In genomic region chr20:5000263-5001173, GRCh38 we compare ENCODE assay signal across 8 cellular contexts. TPM values are rescaled to one million over a fixed set of nuclear protein-coding genes. Genes with fewer than 3 reads are reported as not detected.
DNase-seq lines count a peak whose midpoint lies in the region; ATAC-seq, FAIRE-seq and TF ChIP-seq lines count a peak whose summit lies in the region.

No MANE protein-coding gene starts in this region.

- H3K4me1 ChIP-seq in Caco-2 (peaks cover 22% of the 10 kb centered on the region), HCT116 (ENCODE audit: control insufficient read depth in 1 of 2, insufficient read depth in 2 of 2, low read length in 2 of 2) (peaks cover 13 to 21% of the 10 kb centered on the region in 2 experiments; a peak in 3 of 4 replicates), OCI-LY1 (ENCODE audit: insufficient read depth, low read length, severe bottlenecking) (peaks cover 55% of the 10 kb centered on the region), pancreas (peaks cover 4 to 9% (median 9%) of the 10 kb centered on the region in 3 donors)

- intact Hi-C loops in Caco-2 (cut with micrococcal nuclease; ENCODE audit: unreplicated experiment): loop anchor here (5.0 kb wide), 1 partner anchor 102 kb away; no protein-coding TSS in a partner anchor
- intact Hi-C loops in HCT116 (cut with micrococcal nuclease): no loop called here
- intact Hi-C loops in cardiac septum (cut with DNase I): no loop called here
- intact Hi-C loops in pancreas (cut with DNase I): no loop called here

- ATAC-seq in HCT116 (peak; percentile 39), pancreas (peak; percentile 55 to 73 (median 60)), GM18858 (IDR thresholded peaks at IDR 0.05; ENCODE audit: unreplicated experiment) (no peak), GM21360 (IDR thresholded peaks at IDR 0.05; ENCODE audit: unreplicated experiment) (no peak)
- peak; percentile 64 for ATAC-seq in activated naive CD8-positive, alpha-beta T cell treated with anti-CD3 and anti-CD28 coated beads, Interleukin-2, amount 10 ng/mL, durations not matched to agents 7 days and 5 days (ENCODE audit: low read depth)

- peak overlapping the region; percentile 48; the same call in 1 of the 2 replicates for H3K27ac ChIP-seq in HCT116 (ENCODE audit: low read depth, low read length)
- peak overlapping the region; percentile 63 for H3K27ac ChIP-seq in OCI-LY1 (ENCODE audit: low read depth, low read length, poor library complexity, severe bottlenecking)
- no peak overlapping the region for H3K27ac ChIP-seq in pancreas

- FAIRE-seq in pancreas (lab: Jason Lieb, UNC): no peak

- no peak overlapping the region for H3K27ac Mint-ChIP-seq in Caco-2 (ENCODE audit: unreplicated experiment)
- H3K27ac Mint-ChIP-seq in activated naive CD8-positive, alpha-beta T cell treated with anti-CD3 and anti-CD28 coated beads, Interleukin-2, amount 10 ng/mL, durations not matched to agents 7 days and 5 days: peak overlapping the region; percentile 86

- H3K9me2 ChIP-seq in HCT116 (ENCODE audit: insufficient read depth): no peaks in the 10 kb centered on the region
- no peaks in the 10 kb centered on the region for H3K9me2 ChIP-seq in OCI-LY1 (ENCODE audit: low read depth, low read length)

- WGBS in pancreas, 2 donors: 3 to 4% methylated on average over 38 to 53 of the region's 53 CpGs

- peak overlapping the region; percentile 73 for H3K4me3 Mint-ChIP-seq in Caco-2 (ENCODE audit: unreplicated experiment)
- peak overlapping the region; percentile 85 for H3K4me3 Mint-ChIP-seq in activated naive CD8-positive, alpha-beta T cell treated with anti-CD3 and anti-CD28 coated beads, Interleukin-2, amount 10 ng/mL, durations not matched to agents 7 days and 5 days

- H3K4me2 ChIP-seq in HCT116 (ENCODE audit: low read length) (peak overlapping the region; percentile 84), OCI-LY1 (ENCODE audit: low read length) (peak overlapping the region; percentile 80)

- H3K27me3 Mint-ChIP-seq in Caco-2 (ENCODE audit: insufficient read depth, unreplicated experiment): no peaks in the 10 kb centered on the region
- peaks cover 8% of the 10 kb centered on the region for H3K27me3 Mint-ChIP-seq in activated naive CD8-positive, alpha-beta T cell treated with anti-CD3 and anti-CD28 coated beads, Interleukin-2, amount 10 ng/mL, durations not matched to agents 7 days and 5 days

- DNase-seq in Caco-2 (peak in 1 of 2 experiments; percentile 26), HCT116 (ENCODE audit: low read depth, low spot score) (no peak), cardiac septum (ENCODE audit: low spot score) (peak; percentile 81), pancreas (peak; percentile 9 to 71 (median 36))
- peak; percentile 62 for DNase-seq in activated naive CD8-positive, alpha-beta T cell treated with anti-CD3 and anti-CD28 coated beads, Interleukin-2, amount 10 ng/mL, durations not matched to agents 7 days and 5 days

- TF ChIP-seq RAD21 in HCT116 (IDR thresholded peaks at IDR 0.05; ENCODE audit: low read depth): no peak

- H4K20me1 ChIP-seq in HCT116 (ENCODE audit: insufficient read depth) (no peaks in the 10 kb centered on the region), OCI-LY1 (ENCODE audit: insufficient read depth, low read length) (no peaks in the 10 kb centered on the region)

- no peaks in the 10 kb centered on the region for H3F3A ChIP-seq in OCI-LY1 (ENCODE audit: insufficient read depth, low read length)

- H3K27me3 ChIP-seq in Caco-2 (replicated peaks; ENCODE audit: control insufficient read depth, insufficient read depth, low read length): no peaks in the 10 kb centered on the region
- no peaks in the 10 kb centered on the region for H3K27me3 ChIP-seq in HCT116 (ENCODE audit: insufficient read depth, low read length)
- H3K27me3 ChIP-seq in OCI-LY1 (ENCODE audit: insufficient read depth, low read length): no peaks in the 10 kb centered on the region
- H3K27me3 ChIP-seq in pancreas: no peaks in the 10 kb centered on the region

- peaks cover 30% of the 10 kb centered on the region for H3K4me1 Mint-ChIP-seq in Caco-2 (ENCODE audit: low read depth, unreplicated experiment)
- peaks cover 23% of the 10 kb centered on the region for H3K4me1 Mint-ChIP-seq in activated naive CD8-positive, alpha-beta T cell treated with anti-CD3 and anti-CD28 coated beads, Interleukin-2, amount 10 ng/mL, durations not matched to agents 7 days and 5 days

- POLR2A ChIA-PET in Caco-2 (lab: Charles Lee): no interaction called here
- POLR2A ChIA-PET in HCT116 (lab: Charles Lee): no interaction called here
- POLR2A ChIA-PET in activated naive CD8-positive, alpha-beta T cell treated with anti-CD3 and anti-CD28 coated beads, Interleukin-2, amount 10 ng/mL, durations not matched to agents 7 days and 5 days (lab: Charles Lee): interaction anchor here (0.8 to 1.4 kb wide), 4 partner anchors 56 to 126 kb away, joined by 3 to 6 read pairs (median 3); partner anchors contain the start of genes CDS2 and PCNA

- H2AFZ ChIP-seq in HCT116 (ENCODE audit: low read depth, low read length, poor library complexity, severe bottlenecking) (no peak overlapping the region), OCI-LY1 (ENCODE audit: low read length) (no peak overlapping the region)

- H3K36me3 Mint-ChIP-seq in Caco-2 (ENCODE audit: insufficient read depth, unreplicated experiment): peaks cover 5% of the 10 kb centered on the region
- peaks cover 3% of the 10 kb centered on the region for H3K36me3 Mint-ChIP-seq in activated naive CD8-positive, alpha-beta T cell treated with anti-CD3 and anti-CD28 coated beads, Interleukin-2, amount 10 ng/mL, durations not matched to agents 7 days and 5 days

- H3K4me3 ChIP-seq in Caco-2 (ENCODE audit: low read depth, low read length): peak overlapping the region; percentile 61
- peak overlapping the region; percentile 65 to 68 for H3K4me3 ChIP-seq in HCT116 (replicated peaks in 1 of 2; ENCODE audit: low read depth in 1 of 2, low read length in 2 of 2)
- H3K4me3 ChIP-seq in OCI-LY1 (ENCODE audit: low read depth, low read length, poor library complexity, severe bottlenecking): peak overlapping the region; percentile 97
- peak overlapping the region; percentile 51 to 88 (median 76) for H3K4me3 ChIP-seq in pancreas

- TF ChIP-seq CTCF in Caco-2 (IDR thresholded peaks at IDR 0.05; ENCODE audit: insufficient read depth in 1 of 2, low read depth in 1 of 2, low read length in 1 of 2, severe bottlenecking in 1 of 2, unreplicated experiment in 1 of 2) (no peak), HCT116 (IDR thresholded peaks at IDR 0.05 in 2 of 3, conservative IDR thresholded peaks at IDR 0.05 in 1 of 3; ENCODE audit: borderline replicate concordance in 1 of 3, insufficient read depth in 1 of 3, low read depth in 2 of 3, low read length in 2 of 3) (no peak), OCI-LY1 (IDR thresholded peaks at IDR 0.05; ENCODE audit: low read length) (no peak), pancreas (IDR thresholded peaks at IDR 0.05) (no peak)

- CTCF ChIA-PET in Caco-2 (lab: Charles Lee) (no interaction called here), HCT116 (lab: Charles Lee) (no interaction called here)

- peak overlapping the region; percentile 82 for H3K9ac ChIP-seq in HCT116 (ENCODE audit: low read length)
- peak overlapping the region; percentile 91 for H3K9ac ChIP-seq in OCI-LY1 (ENCODE audit: low read length)

- TF ChIP-seq POLR2A in HCT116 (IDR thresholded peaks at IDR 0.05; ENCODE audit: borderline replicate concordance, extremely low read depth, insufficient read depth, insufficient read length): no peak

- no peaks in the 10 kb centered on the region for H3K36me3 ChIP-seq in Caco-2 (ENCODE audit: control insufficient read depth, insufficient read depth, low read length)
- no peaks in the 10 kb centered on the region for H3K36me3 ChIP-seq in HCT116 (ENCODE audit: control insufficient read depth in 1 of 2, insufficient read depth in 2 of 2, low read length in 2 of 2)
- H3K36me3 ChIP-seq in OCI-LY1 (ENCODE audit: insufficient read depth, low read length): no peaks in the 10 kb centered on the region
- no peaks in the 10 kb centered on the region for H3K36me3 ChIP-seq in pancreas

- RAD21 ChIA-PET in HCT116 (lab: Charles Lee; ENCODE audit: low non-redundant PET in 1 of 2, low total read pairs in 2 of 2, uncharacterized antibody in 2 of 2, unreplicated experiment in 2 of 2): no interaction called here

- H3K9me3 Mint-ChIP-seq in Caco-2 (ENCODE audit: unreplicated experiment): no peaks in the 10 kb centered on the region
- no peaks in the 10 kb centered on the region for H3K9me3 Mint-ChIP-seq in activated naive CD8-positive, alpha-beta T cell treated with anti-CD3 and anti-CD28 coated beads, Interleukin-2, amount 10 ng/mL, durations not matched to agents 7 days and 5 days

- BruUV-seq in Caco-2 (replicated peaks; lab: Mats Ljungman, UMichigan): no TSS peak
- no TSS peak for BruUV-seq in HCT116 (replicated peaks; lab: Mats Ljungman, UMichigan)

- H3K79me2 ChIP-seq in HCT116 (ENCODE audit: insufficient read depth, low read length): peaks cover 54% of the 10 kb centered on the region
- peaks cover 54% of the 10 kb centered on the region for H3K79me2 ChIP-seq in OCI-LY1 (ENCODE audit: insufficient read depth, low read length)

- H3K9me3 ChIP-seq in Caco-2: no peaks in the 10 kb centered on the region
- H3K9me3 ChIP-seq in HCT116 (ENCODE audit: control insufficient read depth in 1 of 2, insufficient read depth in 1 of 2, low read depth in 1 of 2, low read length in 2 of 2): no peaks in the 10 kb centered on the region
- H3K9me3 ChIP-seq in OCI-LY1 (ENCODE audit: low read length): no peaks in the 10 kb centered on the region
- H3K9me3 ChIP-seq in pancreas: no peaks in the 10 kb centered on the region

TF ChIP-seq in HCT116, 20 proteins besides CTCF, POLR2A, EP300 and RAD21:
- no peak for TF ChIP-seq CBX3 (IDR thresholded peaks at IDR 0.05; ENCODE audit: low read depth)
- TF ChIP-seq FOSL1 (IDR thresholded peaks at IDR 0.05; ENCODE audit: low read depth): no peak
- no peak for TF ChIP-seq ZNF274 (IDR thresholded peaks at IDR 0.05; ENCODE audit: low read depth, low read length)

RNA-seq across cellular contexts. Expression of gene SLC23A2, which starts 0.8 kb away (rescaled TPM):
- total RNA-seq in Caco-2 (2022) (26.4 and 37.3 TPM in 2 replicates), HCT116 (2021; ENCODE audit: unreplicated experiment) (16.3 TPM), cardiac septum (10.0 TPM), pancreas (1 to 10 TPM; 6.2 to 9.9 (median 8.8) TPM)
- polyA plus RNA-seq in HCT116 (2012): 9.5 and 10.1 TPM in 2 replicates
- 10 to 100 TPM; 18.6 to 20.3 TPM for total RNA-seq in activated naive CD8-positive, alpha-beta T cell treated with anti-CD3 and anti-CD28 coated beads, Interleukin-2, amount 10 ng/mL, durations not matched to agents 7 days and 5 days
- polyA plus RNA-seq in pancreas: 10 to 100 TPM in 1 of 2 donors, 1 to 10 TPM in 1; 4.3 to 12.9 TPM

Comparison
In these comparisons a context has a peak if more than half of its experiments do, and no peak if none do; other contexts are left out.
1. ATAC-seq: peak in HCT116 (single experiment), activated naive CD8-positive, alpha-beta T cell treated with anti-CD3 and anti-CD28 coated beads, Interleukin-2, amount 10 ng/mL, durations not matched to agents 7 days and 5 days (single experiment) and pancreas (4 of 4); none in GM18858 (single experiment) and GM21360 (single experiment).
2. H3K27ac ChIP-seq: peak in HCT116 (single experiment) and OCI-LY1 (single experiment); none in pancreas (0 of 4).
3. Peak in every context shown above with its lines, with median percentiles within 50 percentile points of each other: H3K4me3 ChIP-seq.